17 cellular contexts compared by ENCODE assay signal in the genomic region with DNA sequence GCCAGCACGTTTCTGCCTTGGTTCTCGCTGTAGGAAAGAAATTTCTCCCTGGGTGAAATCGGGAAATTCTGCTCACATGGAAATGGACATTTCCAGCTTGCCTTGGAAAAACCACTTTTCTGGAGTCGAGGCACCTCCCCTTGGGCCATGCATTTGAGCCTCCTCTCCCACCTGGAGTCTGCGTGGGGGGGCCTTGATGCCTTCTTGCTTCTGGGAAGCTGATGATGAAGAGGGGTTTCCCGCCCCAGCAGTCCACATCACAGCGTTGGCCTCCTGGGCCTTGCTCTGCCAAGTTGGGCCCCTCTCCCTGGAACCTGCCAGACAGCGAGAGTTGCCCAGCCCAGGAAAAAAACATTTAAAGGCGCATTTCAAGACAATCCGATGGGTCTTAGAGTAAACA. TPM values are rescaled to one million over a fixed set of nuclear protein-coding genes. Genes with fewer than 3 reads are reported as not detected.
A peak's percentile ranks its signal among the peaks of the same experiment; 100 is the strongest.
DNase-seq lines count a peak whose midpoint lies in the region; ATAC-seq and TF ChIP-seq lines count a peak whose summit lies in the region.
"Had no signal": no experiment of that assay in that cellular context is flagged by ENCODE, and none has a peak within 500 bp of the region (broad histone marks: within the 10 kb centered on the region; RNA-seq: fewer than 3 reads in every experiment).

No MANE protein-coding gene starts in this region.

- intact Hi-C loops in activated CD4-positive, alpha-beta T cell treated with anti-CD3 and anti-CD28 coated beads for 36 hours (cut with DNase I, micrococcal nuclease) = loop anchor here (2.0 to 10.0 kb wide), 4 partner anchors 75 to 411 kb away; a partner anchor contains a TSS
- intact Hi-C loops in activated CD4-positive, alpha-beta T cell treated with anti-CD3 and anti-CD28 coated beads, Interleukin-2, amount 10 ng/mL, durations not matched to agents 24 days and 14 days (cut with micrococcal nuclease) = loop anchor here (2.0 to 5.0 kb wide), 2 partner anchors 84 to 139 kb away; no protein-coding TSS in a partner anchor
- intact Hi-C loops in CD8-positive, alpha-beta T cell (cut with DNase I, micrococcal nuclease) = loop anchor here (2.0 to 5.0 kb wide), 2 partner anchors 139 kb away; no protein-coding TSS in a partner anchor
- intact Hi-C loops in lower leg skin (cut with DNase I; ENCODE audit: low total_unique reads) = loop anchor here (5.0 kb wide), 1 partner anchor 144 kb away; no protein-coding TSS in a partner anchor

- no peak overlapping the region for H3K27ac ChIP-seq in CD8-positive, alpha-beta T cell (ENCODE audit: low read depth, low read length)
- H3K27ac ChIP-seq in hepatocyte = peak overlapping the region; percentile 61
- H3K27ac ChIP-seq: 22Rv1, BLaER1 had no signal

- no peaks in the 10 kb centered on the region for H3K27me3 ChIP-seq in CD8-positive, alpha-beta T cell (ENCODE audit: insufficient read depth, low read length)
- H3K27me3 ChIP-seq in hepatocyte = no peaks in the 10 kb centered on the region
- H3K27me3 ChIP-seq: BLaER1 had no signal

- 85% methylated on average over 10 of the region's 10 CpGs for WGBS in hepatocyte (ENCODE audit: low lambda C conversion rate, missing lambda C conversion rate)
- WGBS in lower leg skin, 2 donors = 58 to 68% methylated on average over 10 of the region's 10 CpGs

- H3K4me3 Mint-ChIP-seq in activated CD4-positive, alpha-beta T cell treated with anti-CD3 and anti-CD28 coated beads for 36 hours = peak overlapping the region; percentile 12
- H3K4me3 Mint-ChIP-seq in activated CD4-positive, alpha-beta T cell treated with anti-CD3 and anti-CD28 coated beads, Interleukin-2, amount 10 ng/mL, durations not matched to agents 24 days and 14 days = no peak overlapping the region
- H3K4me3 Mint-ChIP-seq in CD8-positive, alpha-beta T cell = peak overlapping the region; percentile 85
- peak overlapping the region; percentile 61 for H3K4me3 Mint-ChIP-seq in neural crest cell

- H3K36me3 Mint-ChIP-seq in activated CD4-positive, alpha-beta T cell treated with anti-CD3 and anti-CD28 coated beads for 36 hours (ENCODE audit: low read depth) = no peaks in the 10 kb centered on the region
- peaks cover 4% of the 10 kb centered on the region for H3K36me3 Mint-ChIP-seq in activated CD4-positive, alpha-beta T cell treated with anti-CD3 and anti-CD28 coated beads, Interleukin-2, amount 10 ng/mL, durations not matched to agents 24 days and 14 days (ENCODE audit: low read depth)
- peaks cover 4% of the 10 kb centered on the region for H3K36me3 Mint-ChIP-seq in CD8-positive, alpha-beta T cell
- H3K36me3 Mint-ChIP-seq in neural crest cell (ENCODE audit: low read depth) = no peaks in the 10 kb centered on the region

- H3K4me3 ChIP-seq in CD8-positive, alpha-beta T cell (ENCODE audit: low read depth, low read length) = no peak overlapping the region
- H3K4me3 ChIP-seq in hepatocyte (no peak overlapping the region), lower leg skin (ENCODE audit: low read depth, poor library complexity, severe bottlenecking) (no peak overlapping the region)
- H3K4me3 ChIP-seq: BLaER1 had no signal

- CTCF ChIA-PET in activated CD4-positive, alpha-beta T cell treated with anti-CD3 and anti-CD28 coated beads for 36 hours (lab: Charles Lee) = interaction anchor here (0.6 to 3.3 kb wide), 8 partner anchors 9 to 146 kb away, joined by 3 to 21 read pairs (median 3); no protein-coding TSS in a partner anchor
- CTCF ChIA-PET in CD8-positive, alpha-beta T cell (lab: Charles Lee) = interaction anchor here (0.6 to 5.7 kb wide), 10 partner anchors 10 to 1126 kb away, joined by 3 to 74 read pairs (median 3); a partner anchor contains a TSS

- no peak overlapping the region for H3K4me2 ChIP-seq in hepatocyte
- H3K4me2 ChIP-seq: BLaER1 had no signal

- TF ChIP-seq POLR2A in lower leg skin (IDR thresholded peaks at IDR 0.05) = no peak

- peaks cover 8% of the 10 kb centered on the region for H4K20me1 ChIP-seq in hepatocyte (ENCODE audit: insufficient read depth, poor library complexity, severe bottlenecking)

- ATAC-seq in activated CD4-positive, alpha-beta T cell treated with anti-CD3 and anti-CD28 coated beads for 36 hours = no peak
- no peak for ATAC-seq in CD8-positive, alpha-beta T cell
- ATAC-seq in stimulated activated naive CD8-positive, alpha-beta T cell treated with anti-CD3 and anti-CD28 coated beads, Interleukin-15, Interleukin-2, amounts not matched to agents 100 U/mL and 50 U/mL, for 24 hours = no peak

- POLR2A ChIA-PET in activated CD4-positive, alpha-beta T cell treated with anti-CD3 and anti-CD28 coated beads for 36 hours (lab: Charles Lee) = no interaction called here
- POLR2A ChIA-PET in CD8-positive, alpha-beta T cell (lab: Charles Lee) = interaction anchor here (0.7 kb wide), 1 partner anchor 23 kb away, joined by 3 read pairs; no protein-coding TSS in a partner anchor

- DNase-seq in activated CD4-positive, alpha-beta T cell treated with anti-CD3 and anti-CD28 coated beads for 36 hours = no peak
- DNase-seq in activated CD4-positive, alpha-beta T cell treated with anti-CD3 and anti-CD28 coated beads, Interleukin-2, amount 10 ng/mL, durations not matched to agents 24 days and 14 days = no peak
- no peak for DNase-seq in CD8-positive, alpha-beta T cell
- DNase-seq in hepatocyte (ENCODE audit: low spot score) = no peak
- no peak for DNase-seq in neural crest cell (ENCODE audit: low read depth, low spot score)
- no peak for DNase-seq in stimulated activated naive CD8-positive, alpha-beta T cell treated with anti-CD3 and anti-CD28 coated beads, Interleukin-15, Interleukin-2, amounts not matched to agents 100 U/mL and 50 U/mL, for 24 hours
- no peak for DNase-seq in lower leg skin (ENCODE audit: low spot score in 2 of 2)
- no peak for DNase-seq in stimulated activated CD4-positive, alpha-beta T cell treated with anti-CD3 and anti-CD28 coated beads, Interleukin-2, amount 100 ng/mL, for 24 hours
- DNase-seq: Caco-2, DMS53, MM.1S, NCI-H2029, NCI-H2171 treated with DMSO at 0.1 percent for 48 hours, NCI-H82, Right ventricle myocardium superior had no signal

- no peaks in the 10 kb centered on the region for H3K9me2 ChIP-seq in hepatocyte (replicated peaks; ENCODE audit: insufficient read depth)

- peaks cover 9% of the 10 kb centered on the region for H3K36me3 ChIP-seq in CD8-positive, alpha-beta T cell (ENCODE audit: insufficient read depth, low read length)
- no peaks in the 10 kb centered on the region for H3K36me3 ChIP-seq in hepatocyte (replicated peaks; ENCODE audit: insufficient read depth, low read depth)

- peaks cover 26% of the 10 kb centered on the region for H3K79me2 ChIP-seq in hepatocyte

- no peaks in the 10 kb centered on the region for H3K27me3 Mint-ChIP-seq in activated CD4-positive, alpha-beta T cell treated with anti-CD3 and anti-CD28 coated beads for 36 hours
- H3K27me3 Mint-ChIP-seq in activated CD4-positive, alpha-beta T cell treated with anti-CD3 and anti-CD28 coated beads, Interleukin-2, amount 10 ng/mL, durations not matched to agents 24 days and 14 days = no peaks in the 10 kb centered on the region
- H3K27me3 Mint-ChIP-seq in CD8-positive, alpha-beta T cell (ENCODE audit: low read depth) = no peaks in the 10 kb centered on the region
- no peaks in the 10 kb centered on the region for H3K27me3 Mint-ChIP-seq in neural crest cell (ENCODE audit: low read depth)

- no peaks in the 10 kb centered on the region for H3K9me3 Mint-ChIP-seq in activated CD4-positive, alpha-beta T cell treated with anti-CD3 and anti-CD28 coated beads for 36 hours (ENCODE audit: low read depth)
- no peaks in the 10 kb centered on the region for H3K9me3 Mint-ChIP-seq in activated CD4-positive, alpha-beta T cell treated with anti-CD3 and anti-CD28 coated beads, Interleukin-2, amount 10 ng/mL, durations not matched to agents 24 days and 14 days
- H3K9me3 Mint-ChIP-seq in CD8-positive, alpha-beta T cell = no peaks in the 10 kb centered on the region
- no peaks in the 10 kb centered on the region for H3K9me3 Mint-ChIP-seq in neural crest cell

- no peaks in the 10 kb centered on the region for H3K9me3 ChIP-seq in CD8-positive, alpha-beta T cell (ENCODE audit: low read length)
- H3K9me3 ChIP-seq in hepatocyte (ENCODE audit: low read depth) = no peaks in the 10 kb centered on the region
- H3K9me3 ChIP-seq: BLaER1, Caco-2 had no signal

- H2AFZ ChIP-seq in hepatocyte = no peak overlapping the region

- H3K27ac Mint-ChIP-seq in activated CD4-positive, alpha-beta T cell treated with anti-CD3 and anti-CD28 coated beads for 36 hours = no peak overlapping the region
- no peak overlapping the region for H3K27ac Mint-ChIP-seq in activated CD4-positive, alpha-beta T cell treated with anti-CD3 and anti-CD28 coated beads, Interleukin-2, amount 10 ng/mL, durations not matched to agents 24 days and 14 days
- H3K27ac Mint-ChIP-seq in CD8-positive, alpha-beta T cell = no peak overlapping the region
- no peak overlapping the region for H3K27ac Mint-ChIP-seq in neural crest cell (ENCODE audit: unreplicated experiment)

- peaks cover 14% of the 10 kb centered on the region for H3K4me1 Mint-ChIP-seq in activated CD4-positive, alpha-beta T cell treated with anti-CD3 and anti-CD28 coated beads for 36 hours
- H3K4me1 Mint-ChIP-seq in activated CD4-positive, alpha-beta T cell treated with anti-CD3 and anti-CD28 coated beads, Interleukin-2, amount 10 ng/mL, durations not matched to agents 24 days and 14 days = peaks cover 16% of the 10 kb centered on the region
- peaks cover 15% of the 10 kb centered on the region for H3K4me1 Mint-ChIP-seq in CD8-positive, alpha-beta T cell (ENCODE audit: low read depth)
- peaks cover 30% of the 10 kb centered on the region for H3K4me1 Mint-ChIP-seq in neural crest cell

- no peak for TF ChIP-seq CTCF in CD8-positive, alpha-beta T cell (IDR thresholded peaks at IDR 0.05)
- no peak for TF ChIP-seq CTCF in hepatocyte (IDR thresholded peaks at IDR 0.05; ENCODE audit: poor library complexity)
- TF ChIP-seq CTCF in neural crest cell (conservative IDR thresholded peaks at IDR 0.05) = no peak
- no peak for TF ChIP-seq CTCF in lower leg skin (IDR thresholded peaks at IDR 0.05)

- peaks cover 23% of the 10 kb centered on the region for H3K4me1 ChIP-seq in CD8-positive, alpha-beta T cell (ENCODE audit: insufficient read depth, low read length)
- peaks cover 14% of the 10 kb centered on the region for H3K4me1 ChIP-seq in hepatocyte (ENCODE audit: insufficient read depth)

RNA-seq across cellular contexts. Expression of a gene that starts 1.8 kb away (rescaled TPM):
- total RNA-seq in activated CD4-positive, alpha-beta T cell treated with anti-CD3 and anti-CD28 coated beads for 36 hours = 10 to 100 TPM; 13.4 to 15.0 TPM
- 21.9 and 22.7 TPM in 2 replicates for total RNA-seq in activated CD4-positive, alpha-beta T cell treated with anti-CD3 and anti-CD28 coated beads, Interleukin-2, amount 10 ng/mL, durations not matched to agents 24 days and 14 days
- total RNA-seq in CD8-positive, alpha-beta T cell = 10 to 100 TPM; 39.9 to 42.0 TPM
- 10.5 and 14.2 TPM in 2 replicates for total RNA-seq in hepatocyte
- 10.7 and 15.5 TPM in 2 replicates for polyA plus RNA-seq in hepatocyte
- total RNA-seq in neural crest cell = 20.9 and 21.9 TPM in 2 replicates
- total RNA-seq in lower leg skin = 10 to 100 TPM; 33.0 to 46.9 (median 40.1) TPM

RNA-seq across cellular contexts. Expression of a gene that starts 17.7 kb away (rescaled TPM):
- total RNA-seq in activated CD4-positive, alpha-beta T cell treated with anti-CD3 and anti-CD28 coated beads for 36 hours = 10 to 100 TPM; 50.1 to 69.2 TPM
- 72.0 and 72.4 TPM in 2 replicates for total RNA-seq in activated CD4-positive, alpha-beta T cell treated with anti-CD3 and anti-CD28 coated beads, Interleukin-2, amount 10 ng/mL, durations not matched to agents 24 days and 14 days
- 10 to 100 TPM; 48.1 to 51.1 TPM for total RNA-seq in CD8-positive, alpha-beta T cell
- total RNA-seq in hepatocyte = 20.8 and 32.5 TPM in 2 replicates
- 66.9 and 81.4 TPM in 2 replicates for polyA plus RNA-seq in hepatocyte
- total RNA-seq in neural crest cell = 50.9 and 51.8 TPM in 2 replicates
- 10 to 100 TPM; 19.7 to 31.0 (median 25.7) TPM for total RNA-seq in lower leg skin

RNA-seq across cellular contexts. Expression of a gene that starts 21.7 kb away (rescaled TPM):
- total RNA-seq in activated CD4-positive, alpha-beta T cell treated with anti-CD3 and anti-CD28 coated beads for 36 hours = under 1 TPM; 0.49 to 0.57 TPM
- total RNA-seq in activated CD4-positive, alpha-beta T cell treated with anti-CD3 and anti-CD28 coated beads, Interleukin-2, amount 10 ng/mL, durations not matched to agents 24 days and 14 days = 3.4 and 3.8 TPM in 2 replicates
- not detected for total RNA-seq in CD8-positive, alpha-beta T cell
- total RNA-seq in hepatocyte (5.7 and 9.7 TPM in 2 replicates), neural crest cell (0.65 and 0.68 TPM in 2 replicates), lower leg skin (10 to 100 TPM; 10.7 to 24.1 (median 16.6) TPM)
- 14.0 and 23.0 TPM in 2 replicates for polyA plus RNA-seq in hepatocyte
- total RNA-seq: Caco-2 had no signal

RNA-seq across cellular contexts. Expression of a gene that starts 22.8 kb away (rescaled TPM):
- not detected for total RNA-seq in activated CD4-positive, alpha-beta T cell treated with anti-CD3 and anti-CD28 coated beads for 36 hours
- not detected in 2 replicates for total RNA-seq in activated CD4-positive, alpha-beta T cell treated with anti-CD3 and anti-CD28 coated beads, Interleukin-2, amount 10 ng/mL, durations not matched to agents 24 days and 14 days
- under 1 TPM in 1 of 2 experiments, not detected in 1; 0.19 TPM for total RNA-seq in CD8-positive, alpha-beta T cell
- total RNA-seq in hepatocyte (not detected in 2 replicates), neural crest cell (0.26 and 0.27 TPM in 2 replicates), lower leg skin (not detected)
- polyA plus RNA-seq in hepatocyte = 0.86 TPM in 1 of 2 replicates, not detected in the other
- total RNA-seq: Caco-2, Right ventricle myocardium superior had no signal
